ENCODE assay signal across 10 cellular contexts in genomic region chr16:67163903-67164558, GRCh38. TPM values are rescaled to one million over a fixed set of nuclear protein-coding genes. Genes with fewer than 3 reads are reported as not detected.
A peak's percentile ranks its signal among the peaks of the same experiment; 100 is the strongest.
DNase-seq lines count a peak whose midpoint lies in the region; ATAC-seq and FAIRE-seq lines count a peak whose summit lies in the region.
"Had no signal": no experiment of that assay in that cellular context is flagged by ENCODE, and none has a peak within 500 bp of the region (broad histone marks: within the 10 kb centered on the region; RNA-seq: fewer than 3 reads in every experiment).

No MANE protein-coding gene starts in this region.

- H3K9me3 Mint-ChIP-seq in activated naive CD8-positive, alpha-beta T cell treated with anti-CD3 and anti-CD28 coated beads for 36 hours = no peaks in the 10 kb centered on the region
- H3K9me3 Mint-ChIP-seq in immature natural killer cell = peaks cover 0 to 4% (median 0%) of the 10 kb centered on the region in 6 donors

- peak overlapping the region; percentile 2 to 72 for H3K4me3 ChIP-seq in stomach smooth muscle (ENCODE audit: low read length in 2 of 2)
- H3K4me3 ChIP-seq in small intestine (ENCODE audit: low read depth in 1 of 2, low read length in 2 of 2) = peak overlapping the region in 1 of 2 donors; percentile 23
- H3K4me3 ChIP-seq: A549 had no signal

- H3K36me3 ChIP-seq in stomach smooth muscle (ENCODE audit: control insufficient read depth in 2 of 2, insufficient read depth in 2 of 2, low read length in 2 of 2) (peaks cover 0 to 2% of the 10 kb centered on the region in 2 donors), small intestine (ENCODE audit: control insufficient read depth in 2 of 2, insufficient read depth in 2 of 2, low read length in 2 of 2) (no peaks in the 10 kb centered on the region)

- peak overlapping the region; percentile 82 for H3K27ac ChIP-seq in stomach smooth muscle (ENCODE audit: low read length)
- no peak overlapping the region for H3K27ac ChIP-seq in small intestine (ENCODE audit: low read depth in 1 of 2, low read length in 1 of 2)
- H3K27ac ChIP-seq: A549 had no signal

- H3K27ac Mint-ChIP-seq in activated naive CD8-positive, alpha-beta T cell treated with anti-CD3 and anti-CD28 coated beads for 36 hours = no peak overlapping the region
- no peak overlapping the region for H3K27ac Mint-ChIP-seq in immature natural killer cell

- peak overlapping the region; percentile 32 for H3K4me3 Mint-ChIP-seq in activated naive CD8-positive, alpha-beta T cell treated with anti-CD3 and anti-CD28 coated beads for 36 hours
- H3K4me3 Mint-ChIP-seq in immature natural killer cell = peak overlapping the region in 4 of 5 donors; percentile 38 to 59 (median 48)

- H3K27me3 Mint-ChIP-seq in activated naive CD8-positive, alpha-beta T cell treated with anti-CD3 and anti-CD28 coated beads for 36 hours = peaks cover 71% of the 10 kb centered on the region
- H3K27me3 Mint-ChIP-seq in immature natural killer cell (ENCODE audit: low read depth in 3 of 3) = peaks cover 14 to 33% (median 24%) of the 10 kb centered on the region in 3 donors

- peak overlapping the region in 1 of 2 donors; percentile 58 for H3K9ac ChIP-seq in stomach smooth muscle (ENCODE audit: low read length in 2 of 2)

- WGBS in small intestine, 3 donors = 2% methylated on average over 36 to 39 of the region's 39 CpGs

- H3K9me3 ChIP-seq in stomach smooth muscle (ENCODE audit: control insufficient read depth in 2 of 2, low read length in 2 of 2) = no peaks in the 10 kb centered on the region
- no peaks in the 10 kb centered on the region for H3K9me3 ChIP-seq in small intestine (ENCODE audit: control insufficient read depth, low read depth)
- H3K9me3 ChIP-seq: A549 had no signal

- ATAC-seq in HG03095 (IDR thresholded peaks at IDR 0.05; ENCODE audit: unreplicated experiment) = no peak
- ATAC-seq: A549 had no signal

- H3K27me3 ChIP-seq in stomach smooth muscle (ENCODE audit: control insufficient read depth in 1 of 2, insufficient read depth in 2 of 2, low read length in 2 of 2) (peaks cover 15 to 54% of the 10 kb centered on the region in 2 donors), small intestine (ENCODE audit: control insufficient read depth in 2 of 2, insufficient read depth in 2 of 2, low read length in 2 of 2) (peaks cover 10 to 13% of the 10 kb centered on the region in 2 donors)

- peaks cover 11% of the 10 kb centered on the region for H3K36me3 Mint-ChIP-seq in activated naive CD8-positive, alpha-beta T cell treated with anti-CD3 and anti-CD28 coated beads for 36 hours
- no peaks in the 10 kb centered on the region for H3K36me3 Mint-ChIP-seq in immature natural killer cell

- H3K4me1 Mint-ChIP-seq in activated naive CD8-positive, alpha-beta T cell treated with anti-CD3 and anti-CD28 coated beads for 36 hours = peaks cover 21% of the 10 kb centered on the region
- peaks cover 20 to 32% of the 10 kb centered on the region in 2 donors for H3K4me1 Mint-ChIP-seq in immature natural killer cell

- DNase-seq in NCI-H1092 treated with DMSO at 0.1 percent for 48 hours (lab: John Stamatoyannopoulos, UW) (peak; percentile 59), NCI-H1092 (lab: John Stamatoyannopoulos, UW) (no peak), immature natural killer cell (no peak), glomerular visceral epithelial cell (ENCODE audit: extremely low spot score) (no peak), small intestine (no peak)
- no peak for DNase-seq in activated naive CD8-positive, alpha-beta T cell treated with anti-CD3 and anti-CD28 coated beads for 36 hours
- DNase-seq: mammary epithelial cell had no signal

- no peak for FAIRE-seq in small intestine (lab: Jason Lieb, UNC)
- FAIRE-seq: A549 had no signal

- H3K4me1 ChIP-seq in stomach smooth muscle (ENCODE audit: control insufficient read depth, insufficient read depth, low read length) (peaks cover 66% of the 10 kb centered on the region), small intestine (ENCODE audit: control insufficient read depth in 2 of 2, insufficient read depth in 1 of 2, low read depth in 1 of 2, low read length in 1 of 2) (peaks cover 4 to 21% of the 10 kb centered on the region in 2 donors)

RNA-seq across cellular contexts. Expression of gene HSF4, which starts 0.5 kb away (rescaled TPM):
- 10 to 100 TPM in 1 of 2 experiments, 1 to 10 TPM in 1; 9.3 to 10.1 TPM for total RNA-seq in activated naive CD8-positive, alpha-beta T cell treated with anti-CD3 and anti-CD28 coated beads for 36 hours
- polyA plus RNA-seq in immature natural killer cell (not detected), small intestine (10 to 100 TPM in 1 of 3 donors, 1 to 10 TPM in 2; 4.6 to 15.1 (median 6.3) TPM)

RNA-seq across cellular contexts. Expression of gene FBXL8, which starts 4.3 kb away (rescaled TPM):
- 1 to 10 TPM; 7.9 to 8.5 TPM for total RNA-seq in activated naive CD8-positive, alpha-beta T cell treated with anti-CD3 and anti-CD28 coated beads for 36 hours
- polyA plus RNA-seq in immature natural killer cell (1 to 10 TPM; 3.8 to 7.4 (median 5.7) TPM), small intestine (10 to 100 TPM in 1 of 3 donors, 1 to 10 TPM in 2; 5.8 to 13.1 (median 7.6) TPM)

RNA-seq across cellular contexts. Expression of gene TRADD, which starts 4.3 kb away (rescaled TPM):
- 10 to 100 TPM; 15.3 to 16.0 TPM for total RNA-seq in activated naive CD8-positive, alpha-beta T cell treated with anti-CD3 and anti-CD28 coated beads for 36 hours
- polyA plus RNA-seq in immature natural killer cell (10 to 100 TPM; 44.9 to 53.7 (median 49.4) TPM), small intestine (10 to 100 TPM; 18.8 to 37.8 (median 28.4) TPM)

RNA-seq across cellular contexts. Expression of gene NOL3, which starts 6.3 kb away (rescaled TPM):
- 1 to 10 TPM; 6.1 to 6.4 TPM for total RNA-seq in activated naive CD8-positive, alpha-beta T cell treated with anti-CD3 and anti-CD28 coated beads for 36 hours
- polyA plus RNA-seq in immature natural killer cell (under 1 TPM in 2 of 3 donors, not detected in 1; 0.18 to 0.47 TPM), small intestine (10 to 100 TPM in 2 of 3 donors, 1 to 10 TPM in 1; 8.7 to 17.1 (median 10.3) TPM)

RNA-seq across cellular contexts. Expression of gene B3GNT9, which starts 13.2 kb away (rescaled TPM):
- total RNA-seq in activated naive CD8-positive, alpha-beta T cell treated with anti-CD3 and anti-CD28 coated beads for 36 hours = 1 to 10 TPM; 1.5 to 1.7 TPM
- polyA plus RNA-seq in immature natural killer cell = under 1 TPM in 2 of 3 donors, not detected in 1; 0.13 to 0.18 TPM
- 1 to 10 TPM in 2 of 3 donors, under 1 TPM in 1; 0.89 to 4.9 (median 1.6) TPM for polyA plus RNA-seq in small intestine

Comparison
In these comparisons a context has a peak if more than half of its experiments do, and no peak if none do; other contexts are left out.
1. RNA of gene HSF4, which starts 0.5 kb away (polyA plus RNA-seq): 4.6 to 15.1 TPM in small intestine; not detected in immature natural killer cell; every median in the first group is over 4 times any median in the second.